ENCODE assay signal across 12 cellular contexts in the genomic region with DNA sequence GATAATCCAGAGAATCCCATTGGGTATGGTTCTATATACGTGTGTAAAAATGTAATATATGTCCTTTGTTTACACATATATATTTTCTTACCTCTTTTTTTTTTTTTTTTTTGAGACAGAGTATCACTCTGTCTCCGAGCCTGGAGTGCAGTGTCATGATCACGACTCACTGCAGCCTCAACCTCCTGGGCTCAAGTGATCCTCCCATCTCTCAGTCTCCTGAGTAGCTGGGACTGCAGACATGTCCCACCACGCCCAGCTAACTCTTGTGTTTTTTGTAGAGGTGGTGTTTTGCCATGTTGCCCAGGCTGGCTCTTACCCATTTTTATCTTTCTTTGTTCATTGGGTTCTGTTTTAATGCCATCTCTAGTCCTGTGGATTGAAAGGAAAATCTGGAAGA. TPM values are rescaled to one million over a fixed set of nuclear protein-coding genes. Genes with fewer than 3 reads are reported as not detected.
DNase-seq lines count a peak whose midpoint lies in the region; ATAC-seq and TF ChIP-seq lines count a peak whose summit lies in the region.
"Had no signal": no experiment of that assay in that cellular context is flagged by ENCODE, and none has a peak within 500 bp of the region (broad histone marks: within the 10 kb centered on the region; RNA-seq: fewer than 3 reads in every experiment).

No MANE protein-coding gene starts in this region.

- no peak overlapping the region for H3K23ac ChIP-seq in mesendoderm (ENCODE audit: low read length)

- H2BK15ac ChIP-seq in mesendoderm (replicated peaks; ENCODE audit: low read depth), result no peak overlapping the region

- POLR2A ChIA-PET in SK-N-SH (lab: Yijun Ruan, JAX), result no interaction called here

- no peak overlapping the region for H2BK120ac ChIP-seq in mesendoderm (ENCODE audit: low read depth, low read length)

- H3K4me2 ChIP-seq in SK-N-SH, result peak overlapping the region; percentile 31
- H3K4me2 ChIP-seq in mesendoderm (ENCODE audit: low read length), result no peak overlapping the region

- CTCF ChIA-PET in SK-N-SH (lab: Yijun Ruan, JAX), result interaction anchor here (1.3 to 1.5 kb wide), 2 partner anchors 93 to 101 kb away, joined by 3 to 4 read pairs; no protein-coding TSS in a partner anchor

- WGBS in SK-N-SH (ENCODE audit: low lambda C conversion rate), result 64% methylated on average over 4 of the region's 4 CpGs
- WGBS in mesendoderm (ENCODE audit: extremely low coverage, insufficient coverage, low lambda C conversion rate), result no CpG with 5 or more reads among the region's 4 CpGs

- H3K4ac ChIP-seq in mesendoderm (ENCODE audit: low read depth, low read length), result no peak overlapping the region

- H3K4me3 ChIP-seq in SK-N-SH (ENCODE audit: low read depth in 2 of 2, low read length in 1 of 2) (peak overlapping the region in 1 of 2 experiments; percentile 19; a peak in 1 of 4 replicates), fibroblast of mammary gland (ENCODE audit: control insufficient read depth, low read depth, low read length) (no peak overlapping the region), stomach smooth muscle (ENCODE audit: low read length in 2 of 2) (peak overlapping the region; percentile 1 to 56), mesendoderm (ENCODE audit: low read length) (no peak overlapping the region)

- H3K9ac ChIP-seq in SK-N-SH (peak overlapping the region; percentile 41; the same call in 1 of the 2 replicates), stomach smooth muscle (ENCODE audit: low read length in 2 of 2) (no peak overlapping the region), mesendoderm (ENCODE audit: low read length) (no peak overlapping the region)

- H3K79me2 ChIP-seq in SK-N-SH (ENCODE audit: insufficient read depth) (peaks cover 91% of the 10 kb centered on the region), mesendoderm (ENCODE audit: control insufficient read depth, insufficient read depth, low read length) (no peaks in the 10 kb centered on the region)

- H4K5ac ChIP-seq in mesendoderm (ENCODE audit: low read length), result no peak overlapping the region

- no peak overlapping the region for H4K8ac ChIP-seq in mesendoderm (ENCODE audit: low read depth, low read length)

- peaks cover 8 to 31% of the 10 kb centered on the region in 2 donors for H3K36me3 Mint-ChIP-seq in activated T-cell treated with anti-CD3 and anti-CD28 coated beads, Interleukin-2, amount 50 U/mL, for 72 hours (ENCODE audit: insufficient read depth in 2 of 2)

- H3K9me2 ChIP-seq in SK-N-SH, result no peaks in the 10 kb centered on the region

- H3K27ac Mint-ChIP-seq in activated T-cell treated with anti-CD3 and anti-CD28 coated beads, Interleukin-2, amount 50 U/mL, for 72 hours, result peak overlapping the region; percentile 64

- H2BK5ac ChIP-seq in mesendoderm (ENCODE audit: low read length), result no peak overlapping the region

- no peaks in the 10 kb centered on the region for H3K79me1 ChIP-seq in mesendoderm (ENCODE audit: low read length)

- peaks cover 24 to 55% of the 10 kb centered on the region in 2 experiments for H3K36me3 ChIP-seq in SK-N-SH (replicated peaks in 1 of 2; ENCODE audit: control insufficient read depth in 1 of 2, insufficient read depth in 2 of 2, low read length in 1 of 2)
- H3K36me3 ChIP-seq in stomach smooth muscle (ENCODE audit: control insufficient read depth in 2 of 2, insufficient read depth in 2 of 2, low read length in 2 of 2), result peaks cover 13% of the 10 kb centered on the region in 2 donors
- no peaks in the 10 kb centered on the region for H3K36me3 ChIP-seq in mesendoderm (ENCODE audit: control insufficient read depth, insufficient read depth, low read length)

- H3K27me3 Mint-ChIP-seq in activated T-cell treated with anti-CD3 and anti-CD28 coated beads, Interleukin-2, amount 50 U/mL, for 72 hours (ENCODE audit: low read depth), result no peaks in the 10 kb centered on the region

- H3K27ac ChIP-seq in SK-N-SH (ENCODE audit: low read depth in 2 of 2, low read length in 1 of 2) (peak overlapping the region; percentile 29 to 59; a peak in 2 of 4 replicates), stomach smooth muscle (ENCODE audit: low read length) (no peak overlapping the region), mesendoderm (ENCODE audit: low read depth, low read length) (no peak overlapping the region)

- H3K9me3 Mint-ChIP-seq in activated T-cell treated with anti-CD3 and anti-CD28 coated beads, Interleukin-2, amount 50 U/mL, for 72 hours, result no peaks in the 10 kb centered on the region

- H3K18ac ChIP-seq in mesendoderm (ENCODE audit: low read length), result no peak overlapping the region

- peak; percentile 27 to 42 for ATAC-seq in activated T-cell treated with anti-CD3 and anti-CD28 coated beads, Interleukin-2, amount 50 U/mL, for 72 hours (replicated peaks in 1 of 2)
- ATAC-seq in GM21515 (IDR thresholded peaks at IDR 0.05; ENCODE audit: unreplicated experiment), result no peak

- peaks cover 47% of the 10 kb centered on the region for H3K4me1 Mint-ChIP-seq in activated T-cell treated with anti-CD3 and anti-CD28 coated beads, Interleukin-2, amount 50 U/mL, for 72 hours (ENCODE audit: low read depth)

- H4K20me1 ChIP-seq in SK-N-SH (ENCODE audit: insufficient read depth), result no peaks in the 10 kb centered on the region

- TF ChIP-seq RAD21 in SK-N-SH (IDR thresholded peaks at IDR 0.05; ENCODE audit: low read length), result no peak

- in situ Hi-C loops in KBM-7 (cut with MboI; ENCODE audit: low pct_unique_long_range_greater_than_20kb, low sequenced_read_pairs), result no loop called here

- peak overlapping the region; percentile 64 to 74 for H3K4me3 Mint-ChIP-seq in activated T-cell treated with anti-CD3 and anti-CD28 coated beads, Interleukin-2, amount 50 U/mL, for 72 hours

- peak in 1 of 2 donors; percentile 26 for DNase-seq in activated T-cell treated with anti-CD3 and anti-CD28 coated beads, Interleukin-2, amount 50 U/mL, for 72 hours
- no peak for DNase-seq in activated T-cell treated with anti-CD3 and anti-CD28 coated beads, Interleukin-2, amount 50 U/mL, for 48 hours
- DNase-seq in SK-N-SH (no peak), fibroblast of mammary gland (ENCODE audit: low read depth) (peak; percentile 52), KBM-7 (no peak), mesendoderm (no peak)
- DNase-seq: activated CD4-positive, CD25-positive, alpha-beta regulatory T cell treated with anti-CD3 and anti-CD28 coated beads, Interleukin-2, amount 50 U/mL, for 72 hours; kidney; NCI-H510A; transverse colon had no signal

- no peaks in the 10 kb centered on the region for H3K9me3 ChIP-seq in SK-N-SH
- no peaks in the 10 kb centered on the region for H3K9me3 ChIP-seq in stomach smooth muscle (ENCODE audit: control insufficient read depth in 2 of 2, low read length in 2 of 2)
- H3K9me3 ChIP-seq: transverse colon had no signal

- no peak overlapping the region for H2AK5ac ChIP-seq in mesendoderm (ENCODE audit: low read length)

- no peak overlapping the region for H2AFZ ChIP-seq in SK-N-SH (ENCODE audit: low read depth)

- H3K27me3 ChIP-seq in SK-N-SH (ENCODE audit: insufficient read depth) (no peaks in the 10 kb centered on the region), stomach smooth muscle (ENCODE audit: control insufficient read depth in 1 of 2, insufficient read depth in 2 of 2, low read length in 2 of 2) (no peaks in the 10 kb centered on the region), mesendoderm (ENCODE audit: insufficient read depth, low read length, poor library complexity) (no peaks in the 10 kb centered on the region)
- H3K27me3 ChIP-seq: transverse colon had no signal

- peaks cover 4 to 34% of the 10 kb centered on the region in 2 experiments; a peak in 3 of 4 replicates for H3K4me1 ChIP-seq in SK-N-SH (ENCODE audit: control insufficient read depth in 1 of 2, insufficient read depth in 2 of 2, low read depth in 1 of 2, low read length in 1 of 2)
- peaks cover 2% of the 10 kb centered on the region for H3K4me1 ChIP-seq in stomach smooth muscle (ENCODE audit: control insufficient read depth, insufficient read depth, low read length)
- no peaks in the 10 kb centered on the region for H3K4me1 ChIP-seq in mesendoderm (ENCODE audit: control insufficient read depth, low read depth, low read length)

- H3K56ac ChIP-seq in mesendoderm (ENCODE audit: low read length), result no peak overlapping the region

- peaks cover 25% of the 10 kb centered on the region for H3F3A ChIP-seq in SK-N-SH (replicated peaks; ENCODE audit: insufficient read depth)

- TF ChIP-seq EP300 in SK-N-SH (IDR thresholded peaks at IDR 0.05; ENCODE audit: borderline replicate concordance in 1 of 2, low read depth in 1 of 2, low read length in 1 of 2), result no peak

- TF ChIP-seq CTCF in SK-N-SH (IDR thresholded peaks at IDR 0.05) (no peak), fibroblast of mammary gland (conservative IDR thresholded peaks at IDR 0.05; ENCODE audit: control insufficient read depth, insufficient read depth, low read depth, low read length) (no peak)

TF ChIP-seq in SK-N-SH, 30 proteins besides CTCF, POLR2A, EP300 and RAD21 (continues in another document):
- no peak for TF ChIP-seq SIN3A (IDR thresholded peaks at IDR 0.05; ENCODE audit: borderline replicate concordance, low read depth, low read length)
- no peak for TF ChIP-seq GATA2 (CRISPR knock-in tag; IDR thresholded peaks at IDR 0.05)

RNA-seq across cellular contexts. Expression of a gene that starts 59.5 kb away (rescaled TPM):
- 10 to 100 TPM; 76.0 to 84.1 TPM for total RNA-seq in activated T-cell treated with anti-CD3 and anti-CD28 coated beads, Interleukin-2, amount 50 U/mL, for 72 hours
- 54.1 and 56.4 TPM in 2 replicates for polyA plus RNA-seq in SK-N-SH (2012; rRNA removed)
- 13.7 and 23.4 TPM in 2 replicates for polyA plus RNA-seq in SK-N-SH (2012; cell fraction: cytosol; rRNA removed)
- 205 and 268 TPM in 2 replicates for polyA plus RNA-seq in SK-N-SH (2012; cell fraction: nucleus; rRNA removed)
- polyA plus RNA-seq in mesendoderm (2013, experiment 1 of 2), result 16.0 TPM
- polyA plus RNA-seq in mesendoderm (2013, experiment 2 of 2), result 15.4 TPM

Comparison
In these comparisons a context has a peak if more than half of its experiments do, and no peak if none do; other contexts are left out.
1. H3K27ac ChIP-seq: peak in SK-N-SH (2 of 2); none in stomach smooth muscle (single experiment) and mesendoderm (single experiment).
2. H3K4me3 ChIP-seq: peak in stomach smooth muscle (2 of 2); none in fibroblast of mammary gland (single experiment) and mesendoderm (single experiment).